8 cellular contexts compared by ENCODE assay signal in the genomic region with DNA sequence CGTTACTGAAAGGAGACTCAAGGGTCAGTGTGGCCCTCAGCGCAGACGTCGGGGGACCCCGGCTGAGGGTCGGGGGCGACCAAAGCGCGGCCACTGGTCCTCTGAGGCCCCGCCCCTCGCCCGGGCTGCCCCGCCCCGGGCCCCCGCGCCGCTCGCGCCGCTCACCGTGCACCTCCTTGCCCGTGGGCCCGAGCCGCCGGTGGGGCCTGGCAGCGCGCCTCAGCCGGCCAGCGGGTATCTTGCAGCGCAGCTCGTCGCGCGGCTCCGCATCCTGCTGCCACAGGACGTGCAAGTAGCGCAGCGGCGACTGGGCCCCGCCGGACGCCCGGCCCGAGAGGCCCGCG. TPM values are rescaled to one million over a fixed set of nuclear protein-coding genes. Genes with fewer than 3 reads are reported as not detected.
DNase-seq lines count a peak whose midpoint lies in the region; ATAC-seq and TF ChIP-seq lines count a peak whose summit lies in the region.

No MANE protein-coding gene starts in this region.

- H3K9me3 ChIP-seq in AG04450 (ENCODE audit: control insufficient read depth, insufficient read depth, low read length), result peaks cover 4% of the 10 kb centered on the region; the same call in 1 of the 2 replicates
- no peaks in the 10 kb centered on the region for H3K9me3 ChIP-seq in mononuclear cell (ENCODE audit: low read depth, low read length)

- TF ChIP-seq CTCF in AG04450 (IDR thresholded peaks at IDR 0.05; ENCODE audit: low read depth, low read length), result no peak

- ATAC-seq in GM19023 (IDR thresholded peaks at IDR 0.05; ENCODE audit: unreplicated experiment) (peak; percentile 51), HG03103 (IDR thresholded peaks at IDR 0.05; ENCODE audit: low read depth, unreplicated experiment) (peak; percentile 34)
- peak; percentile 59 for ATAC-seq in stimulated activated naive CD8-positive, alpha-beta T cell treated with anti-CD3 and anti-CD28 coated beads, Interleukin-15, amount 100 ng/mL, for 72 hours

- peaks cover 36% of the 10 kb centered on the region for H3K4me1 ChIP-seq in mononuclear cell (ENCODE audit: insufficient read depth, low read length)

- peak overlapping the region; percentile 88 for H3K27ac Mint-ChIP-seq in T-helper 2 cell treated with Interferon-gamma antibody and Interleukin-4, amounts not matched to agents 5 μg/mL and 100 μg/mL, for 36 hours
- H3K27ac Mint-ChIP-seq in dendritic cell treated with granulocyte-macrophage colony-stimulating factor and Interleukin-4, amounts not matched to agents 40 ng/mL and 50 ng/mL, for 4 days, result peak overlapping the region; percentile 84
- H3K27ac Mint-ChIP-seq in stimulated activated naive CD8-positive, alpha-beta T cell treated with anti-CD3 and anti-CD28 coated beads, Interleukin-15, amount 100 ng/mL, for 72 hours, result peak overlapping the region; percentile 80 to 90

- H3K27me3 ChIP-seq in AG04450 (ENCODE audit: control insufficient read depth, insufficient read depth, low read length) (no peaks in the 10 kb centered on the region), mononuclear cell (ENCODE audit: insufficient read depth, low read length) (no peaks in the 10 kb centered on the region)

- CTCF ChIA-PET in AG04450 (lab: Charles Lee), result interaction anchor here (0.5 to 3.8 kb wide), 5 partner anchors 20 to 236 kb away, joined by 3 to 28 read pairs (median 4); no protein-coding TSS in a partner anchor

- H3K4me1 Mint-ChIP-seq in T-helper 2 cell treated with Interferon-gamma antibody and Interleukin-4, amounts not matched to agents 5 μg/mL and 100 μg/mL, for 36 hours (ENCODE audit: low read depth), result peaks cover 22% of the 10 kb centered on the region
- H3K4me1 Mint-ChIP-seq in dendritic cell treated with granulocyte-macrophage colony-stimulating factor and Interleukin-4, amounts not matched to agents 40 ng/mL and 50 ng/mL, for 4 days (ENCODE audit: low read depth), result peaks cover 25% of the 10 kb centered on the region
- H3K4me1 Mint-ChIP-seq in stimulated activated naive CD8-positive, alpha-beta T cell treated with anti-CD3 and anti-CD28 coated beads, Interleukin-15, amount 100 ng/mL, for 72 hours, result peaks cover 35% of the 10 kb centered on the region

- DNase-seq in AG04450 (ENCODE audit: low read depth, low spot score), result no peak
- DNase-seq in T-helper 2 cell treated with Interferon-gamma antibody and Interleukin-4, amounts not matched to agents 5 μg/mL and 100 μg/mL, for 36 hours (ENCODE audit: low spot score), result peak; percentile 63
- no peak for DNase-seq in stimulated activated naive CD8-positive, alpha-beta T cell treated with anti-CD3 and anti-CD28 coated beads, Interleukin-15, amount 100 ng/mL, for 72 hours
- no peak for DNase-seq in NCI-H524 (lab: John Stamatoyannopoulos, UW)

- intact Hi-C loops in dendritic cell treated with granulocyte-macrophage colony-stimulating factor and Interleukin-4, amounts not matched to agents 40 ng/mL and 50 ng/mL, for 4 days (cut with micrococcal nuclease), result no loop called here

- H3K4me3 ChIP-seq in AG04450 (ENCODE audit: low read depth, low read length) (peak overlapping the region; percentile 69), mononuclear cell (ENCODE audit: low read length) (peak overlapping the region; percentile 74)

- POLR2A ChIA-PET in AG04450 (lab: Yijun Ruan, JAX), result interaction anchor here (0.8 to 1.7 kb wide), 4 partner anchors 18 to 53 kb away, joined by 3 to 6 read pairs (median 4); a partner anchor contains a TSS

- H3K9me3 Mint-ChIP-seq in T-helper 2 cell treated with Interferon-gamma antibody and Interleukin-4, amounts not matched to agents 5 μg/mL and 100 μg/mL, for 36 hours, result peaks cover 3% of the 10 kb centered on the region
- H3K9me3 Mint-ChIP-seq in dendritic cell treated with granulocyte-macrophage colony-stimulating factor and Interleukin-4, amounts not matched to agents 40 ng/mL and 50 ng/mL, for 4 days, result no peaks in the 10 kb centered on the region
- H3K9me3 Mint-ChIP-seq in stimulated activated naive CD8-positive, alpha-beta T cell treated with anti-CD3 and anti-CD28 coated beads, Interleukin-15, amount 100 ng/mL, for 72 hours, result no peaks in the 10 kb centered on the region

- H3K4me3 Mint-ChIP-seq in T-helper 2 cell treated with Interferon-gamma antibody and Interleukin-4, amounts not matched to agents 5 μg/mL and 100 μg/mL, for 36 hours, result peak overlapping the region; percentile 90
- peak overlapping the region; percentile 77 for H3K4me3 Mint-ChIP-seq in dendritic cell treated with granulocyte-macrophage colony-stimulating factor and Interleukin-4, amounts not matched to agents 40 ng/mL and 50 ng/mL, for 4 days
- H3K4me3 Mint-ChIP-seq in stimulated activated naive CD8-positive, alpha-beta T cell treated with anti-CD3 and anti-CD28 coated beads, Interleukin-15, amount 100 ng/mL, for 72 hours, result peak overlapping the region; percentile 86 to 92

- no peaks in the 10 kb centered on the region for H3K27me3 Mint-ChIP-seq in T-helper 2 cell treated with Interferon-gamma antibody and Interleukin-4, amounts not matched to agents 5 μg/mL and 100 μg/mL, for 36 hours (ENCODE audit: low read depth)
- H3K27me3 Mint-ChIP-seq in dendritic cell treated with granulocyte-macrophage colony-stimulating factor and Interleukin-4, amounts not matched to agents 40 ng/mL and 50 ng/mL, for 4 days, result no peaks in the 10 kb centered on the region
- no peaks in the 10 kb centered on the region for H3K27me3 Mint-ChIP-seq in stimulated activated naive CD8-positive, alpha-beta T cell treated with anti-CD3 and anti-CD28 coated beads, Interleukin-15, amount 100 ng/mL, for 72 hours

- peak overlapping the region; percentile 61 for H3K27ac ChIP-seq in AG04450 (ENCODE audit: low read depth, low read length)

- peaks cover 20% of the 10 kb centered on the region for H3K36me3 Mint-ChIP-seq in T-helper 2 cell treated with Interferon-gamma antibody and Interleukin-4, amounts not matched to agents 5 μg/mL and 100 μg/mL, for 36 hours (ENCODE audit: low read depth)
- peaks cover 23% of the 10 kb centered on the region for H3K36me3 Mint-ChIP-seq in dendritic cell treated with granulocyte-macrophage colony-stimulating factor and Interleukin-4, amounts not matched to agents 40 ng/mL and 50 ng/mL, for 4 days (ENCODE audit: low read depth)

RNA-seq across cellular contexts. Expression of a gene that starts 0.4 kb away (rescaled TPM):
- 11.2 and 13.8 TPM in 2 replicates for polyA plus RNA-seq in AG04450 (2011; rRNA removed)
- polyA minus RNA-seq in AG04450 (2011; rRNA and poly(A)+ RNA removed), result 8.9 and 22.5 TPM in 2 replicates
- 10.7 TPM for total RNA-seq in mononuclear cell

RNA-seq across cellular contexts. Expression of a gene that starts 5.5 kb away (rescaled TPM):
- 833 and 867 TPM in 2 replicates for polyA plus RNA-seq in AG04450 (2011; rRNA removed)
- polyA minus RNA-seq in AG04450 (2011; rRNA and poly(A)+ RNA removed), result 654 and 673 TPM in 2 replicates
- total RNA-seq in mononuclear cell, result 516 TPM

RNA-seq across cellular contexts. Expression of a gene that starts 20.5 kb away (rescaled TPM):
- polyA plus RNA-seq in AG04450 (2011; rRNA removed), result not detected in 2 replicates
- not detected in 2 replicates for polyA minus RNA-seq in AG04450 (2011; rRNA and poly(A)+ RNA removed)
- total RNA-seq in mononuclear cell, result not detected

RNA-seq across cellular contexts. Expression of a gene that starts 36.0 kb away (rescaled TPM):
- polyA plus RNA-seq in AG04450 (2011; rRNA removed), result 8.9 and 13.2 TPM in 2 replicates
- 7.3 and 17.3 TPM in 2 replicates for polyA minus RNA-seq in AG04450 (2011; rRNA and poly(A)+ RNA removed)
- total RNA-seq in mononuclear cell, result 1.7 TPM
